ENCODE assay signal across 19 cellular contexts in genomic region chr6:1625926-1626413, GRCh38. TPM values are rescaled to one million over a fixed set of nuclear protein-coding genes. Genes with fewer than 3 reads are reported as not detected.
DNase-seq lines count a peak whose midpoint lies in the region; ATAC-seq and TF ChIP-seq lines count a peak whose summit lies in the region.
"Had no signal": no experiment of that assay in that cellular context is flagged by ENCODE, and none has a peak within 500 bp of the region (broad histone marks: within the 10 kb centered on the region; RNA-seq: fewer than 3 reads in every experiment).

No MANE protein-coding gene starts in this region.

- H3K4me3 Mint-ChIP-seq in activated naive CD8-positive, alpha-beta T cell = peak overlapping the region; percentile 84
- no peak overlapping the region for H3K4me3 Mint-ChIP-seq in activated naive CD8-positive, alpha-beta T cell treated with anti-CD3 and anti-CD28 coated beads for 36 hours
- H3K4me3 Mint-ChIP-seq in chondrocyte (ENCODE audit: unreplicated experiment) = peak overlapping the region; percentile 84
- peak overlapping the region in 7 of 8 donors; percentile 30 to 94 (median 75) for H3K4me3 Mint-ChIP-seq in naive B cell
- peak overlapping the region; percentile 83 for H3K4me3 Mint-ChIP-seq in type B pancreatic cell

- TF ChIP-seq POLR2A in spleen (IDR thresholded peaks at IDR 0.05) = no peak

- ATAC-seq in naive B cell (ENCODE audit: low read depth in 2 of 2) = no peak
- ATAC-seq in HG03565 (IDR thresholded peaks at IDR 0.05; ENCODE audit: unreplicated experiment) = no peak

- peaks cover 43% of the 10 kb centered on the region for H3K27me3 Mint-ChIP-seq in activated naive CD8-positive, alpha-beta T cell
- peaks cover 86% of the 10 kb centered on the region for H3K27me3 Mint-ChIP-seq in activated naive CD8-positive, alpha-beta T cell treated with anti-CD3 and anti-CD28 coated beads for 36 hours
- H3K27me3 Mint-ChIP-seq in chondrocyte (ENCODE audit: low read depth) = no peaks in the 10 kb centered on the region
- peaks cover 73 to 87% (median 80%) of the 10 kb centered on the region in 3 donors for H3K27me3 Mint-ChIP-seq in naive B cell
- peaks cover 76% of the 10 kb centered on the region for H3K27me3 Mint-ChIP-seq in type B pancreatic cell

- no peaks in the 10 kb centered on the region for H3K9me3 Mint-ChIP-seq in activated naive CD8-positive, alpha-beta T cell (ENCODE audit: low read depth)
- no peaks in the 10 kb centered on the region for H3K9me3 Mint-ChIP-seq in activated naive CD8-positive, alpha-beta T cell treated with anti-CD3 and anti-CD28 coated beads for 36 hours
- H3K9me3 Mint-ChIP-seq in chondrocyte (ENCODE audit: low read depth) (no peaks in the 10 kb centered on the region), naive B cell (peaks cover 0 to 3% (median 0%) of the 10 kb centered on the region in 7 donors), type B pancreatic cell (no peaks in the 10 kb centered on the region)
- H3K9me3 Mint-ChIP-seq: activated CD4-positive, alpha-beta T cell treated with anti-CD3 and anti-CD28 coated beads, Interleukin-2, amount 10 ng/mL, durations not matched to agents 7 days and 5 days; activated naive CD8-positive, alpha-beta T cell treated with anti-CD3 and anti-CD28 coated beads, Interleukin-2, amount 10 ng/mL, durations not matched to agents 7 days and 5 days; memory B cell had no signal

- intact Hi-C loops in spleen (cut with DNase I; ENCODE audit: low total_unique reads) = no loop called here

- no peak for DNase-seq in activated naive CD8-positive, alpha-beta T cell treated with anti-CD3 and anti-CD28 coated beads for 36 hours
- DNase-seq in chondrocyte (ENCODE audit: low spot score) (no peak), naive B cell (no peak), type B pancreatic cell (ENCODE audit: extremely low spot score, unreplicated experiment) (no peak), NCI-H69 (lab: John Stamatoyannopoulos, UW) (no peak), spleen (no peak)
- DNase-seq: activated CD4-positive, alpha-beta T cell treated with anti-CD3 and anti-CD28 coated beads, Interleukin-2, amount 10 ng/mL, durations not matched to agents 7 days and 5 days; activated naive CD8-positive, alpha-beta T cell treated with anti-CD3 and anti-CD28 coated beads, Interleukin-2, amount 10 ng/mL, durations not matched to agents 7 days and 5 days; central memory CD4-positive, alpha-beta T cell; DND-41; NCI-H1105; NCI-H2171 treated with DMSO at 0.1 percent for 48 hours; occipital lobe; trophoblast cell had no signal

- peaks cover 0 to 93% (median 74%) of the 10 kb centered on the region in 7 donors for H3K27me3 ChIP-seq in spleen (replicated peaks in 1 of 7)

- no peak overlapping the region for H3K27ac ChIP-seq in spleen
- H3K27ac ChIP-seq: C4-2B, Peyer's patch had no signal

- H3K9me3 ChIP-seq in spleen = no peaks in the 10 kb centered on the region
- H3K9me3 ChIP-seq: Peyer's patch had no signal

- peaks cover 0 to 20% (median 0%) of the 10 kb centered on the region in 6 donors for H3K36me3 ChIP-seq in spleen

- 15 to 26% (median 19%) methylated on average over 10 of the region's 10 CpGs for WGBS in spleen, 5 donors

- H3K4me3 ChIP-seq in spleen = peak overlapping the region in 1 of 8 donors; percentile 6

- peaks cover 17% of the 10 kb centered on the region for H3K4me1 Mint-ChIP-seq in activated naive CD8-positive, alpha-beta T cell (ENCODE audit: low read depth)
- peaks cover 6% of the 10 kb centered on the region for H3K4me1 Mint-ChIP-seq in activated naive CD8-positive, alpha-beta T cell treated with anti-CD3 and anti-CD28 coated beads for 36 hours
- H3K4me1 Mint-ChIP-seq in chondrocyte (ENCODE audit: low read depth) = peaks cover 75% of the 10 kb centered on the region
- H3K4me1 Mint-ChIP-seq in naive B cell = peaks cover 14 to 20% (median 17%) of the 10 kb centered on the region in 3 donors
- peaks cover 66% of the 10 kb centered on the region for H3K4me1 Mint-ChIP-seq in type B pancreatic cell (ENCODE audit: unreplicated experiment)

- peaks cover 10 to 28% (median 23%) of the 10 kb centered on the region in 6 donors for H3K4me1 ChIP-seq in spleen

- TF ChIP-seq CTCF in chondrocyte (IDR thresholded peaks at IDR 0.05) (no peak), type B pancreatic cell (conservative IDR thresholded peaks at IDR 0.05) (no peak), spleen (IDR thresholded peaks at IDR 0.05 in 8 of 11, conservative IDR thresholded peaks at IDR 0.05 in 3 of 11) (no peak)

- peaks cover 24% of the 10 kb centered on the region for H3K36me3 Mint-ChIP-seq in activated naive CD8-positive, alpha-beta T cell
- H3K36me3 Mint-ChIP-seq in activated naive CD8-positive, alpha-beta T cell treated with anti-CD3 and anti-CD28 coated beads for 36 hours = peaks cover 11% of the 10 kb centered on the region
- H3K36me3 Mint-ChIP-seq in chondrocyte (ENCODE audit: low read depth) (no peaks in the 10 kb centered on the region), naive B cell (peaks cover 10 to 17% of the 10 kb centered on the region in 2 donors), type B pancreatic cell (peaks cover 16% of the 10 kb centered on the region)

- H3K27ac Mint-ChIP-seq in activated naive CD8-positive, alpha-beta T cell = no peak overlapping the region
- H3K27ac Mint-ChIP-seq in activated naive CD8-positive, alpha-beta T cell treated with anti-CD3 and anti-CD28 coated beads for 36 hours = no peak overlapping the region
- peak overlapping the region; percentile 85 for H3K27ac Mint-ChIP-seq in chondrocyte (ENCODE audit: unreplicated experiment)
- peak overlapping the region in 2 of 6 donors; percentile 31 to 38 for H3K27ac Mint-ChIP-seq in naive B cell
- H3K27ac Mint-ChIP-seq in type B pancreatic cell = peak overlapping the region; percentile 32
- H3K27ac Mint-ChIP-seq: activated CD4-positive, alpha-beta T cell treated with anti-CD3 and anti-CD28 coated beads, Interleukin-2, amount 10 ng/mL, durations not matched to agents 7 days and 5 days; activated naive CD8-positive, alpha-beta T cell treated with anti-CD3 and anti-CD28 coated beads, Interleukin-2, amount 10 ng/mL, durations not matched to agents 7 days and 5 days had no signal

RNA-seq across cellular contexts. Expression of gene FOXC1, which starts 16.3 kb away (rescaled TPM):
- not detected for total RNA-seq in activated naive CD8-positive, alpha-beta T cell treated with anti-CD3 and anti-CD28 coated beads for 36 hours
- total RNA-seq in chondrocyte (84.2 to 125 TPM (median 84.4 TPM) in 3 replicates), type B pancreatic cell (ENCODE audit: low replicate concordance) (20.8 and 53.5 TPM in 2 replicates), spleen (1 to 10 TPM in 1 of 7 donors, under 1 TPM in 6; 0.37 to 1.1 (median 0.58) TPM)
- polyA plus RNA-seq in naive B cell (ENCODE audit: low read depth in 6 of 6) (under 1 TPM in 1 of 6 donors, not detected in 5; 0.17 TPM), spleen (under 1 TPM; 0.20 to 0.67 (median 0.53) TPM)
- total RNA-seq: activated CD4-positive, alpha-beta T cell treated with anti-CD3 and anti-CD28 coated beads, Interleukin-2, amount 10 ng/mL, durations not matched to agents 7 days and 5 days; activated naive CD8-positive, alpha-beta T cell treated with anti-CD3 and anti-CD28 coated beads, Interleukin-2, amount 10 ng/mL, durations not matched to agents 7 days and 5 days had no signal

Comparison
In these comparisons a context has a peak if more than half of its experiments do, and no peak if none do; other contexts are left out.
1. H3K27ac Mint-ChIP-seq: peak in chondrocyte (single experiment) and type B pancreatic cell (single experiment); none in activated naive CD8-positive, alpha-beta T cell (single experiment) and activated naive CD8-positive, alpha-beta T cell treated with anti-CD3 and anti-CD28 coated beads for 36 hours (single experiment).
2. RNA of gene FOXC1, which starts 16.3 kb away (total RNA-seq): 84.2 to 125 TPM in chondrocyte and 20.8 to 53.5 TPM in type B pancreatic cell; 0.37 to 1.1 TPM in spleen and not detected in activated naive CD8-positive, alpha-beta T cell treated with anti-CD3 and anti-CD28 coated beads for 36 hours; every median in the first group is over 10 times any median in the second.